ENCODE assay signal across 9 cellular contexts in genomic region chr5:172716796-172717313, GRCh38. TPM values are rescaled to one million over a fixed set of nuclear protein-coding genes. Genes with fewer than 3 reads are reported as not detected.
DNase-seq lines count a peak whose midpoint lies in the region; ATAC-seq and TF ChIP-seq lines count a peak whose summit lies in the region.
"Had no signal": no experiment of that assay in that cellular context is flagged by ENCODE, and none has a peak within 500 bp of the region (broad histone marks: within the 10 kb centered on the region; RNA-seq: fewer than 3 reads in every experiment).

No MANE protein-coding gene starts in this region.

- H3K4me1 ChIP-seq in HAP-1 (no peaks in the 10 kb centered on the region), liver (ENCODE audit: control insufficient read depth in 4 of 4, insufficient read depth in 4 of 4, low read length in 3 of 4) (peaks cover 16 to 43% (median 28%) of the 10 kb centered on the region in 4 donors)

- H3K4me1 Mint-ChIP-seq in CD4-positive, alpha-beta T cell (ENCODE audit: low read depth), result peaks cover 8% of the 10 kb centered on the region

- H3K9me3 Mint-ChIP-seq in CD4-positive, alpha-beta T cell, result no peaks in the 10 kb centered on the region
- H3K9me3 Mint-ChIP-seq: activated naive CD4-positive, alpha-beta T cell treated with anti-CD3 and anti-CD28 coated beads, Interleukin-2, amount 50 U/mL, for 24 hours had no signal

- CTCF ChIA-PET in CD4-positive, alpha-beta T cell (lab: Charles Lee), result interaction anchor here (0.6 to 1.6 kb wide), 15 partner anchors 19 to 341 kb away, joined by 3 to 25 read pairs (median 3); partner anchors contain the start of gene DUSP1

- peak; percentile 94 to 95 for TF ChIP-seq RAD21 in liver (IDR thresholded peaks at IDR 0.05)

- H3K4me3 Mint-ChIP-seq in CD4-positive, alpha-beta T cell, result no peak overlapping the region
- H3K4me3 Mint-ChIP-seq: activated naive CD4-positive, alpha-beta T cell treated with anti-CD3 and anti-CD28 coated beads, Interleukin-2, amount 50 U/mL, for 24 hours had no signal

- no peak overlapping the region for H3K4me3 ChIP-seq in HAP-1
- H3K4me3 ChIP-seq in liver (ENCODE audit: low read depth in 1 of 3, low read length in 3 of 3), result no peak overlapping the region

- DNase-seq in CD4-positive, alpha-beta T cell, result peak; percentile 76 to 88 (median 80)
- DNase-seq in HAP-1 (ENCODE audit: low spot score in 2 of 2) (peak; percentile 73 to 91), NCI-H345 (lab: John Stamatoyannopoulos, UW) (peak; percentile 73), dedifferentiated amniotic fluid mesenchymal stem cell (ENCODE audit: extremely low spot score) (peak; percentile 82)
- DNase-seq in activated CD4-positive, alpha-beta T cell treated with anti-CD3 and anti-CD28 coated beads, Interleukin-2, amount 50 U/mL, for 1 hour, result peak; percentile 84
- peak; percentile 69 to 80 for DNase-seq in stimulated activated CD4-positive, alpha-beta T cell treated with anti-CD3 and anti-CD28 coated beads, Interleukin-4, amount 100 ng/mL, for 4 hours

- WGBS in liver, result 14% methylated on average over 20 of the region's 20 CpGs

- H3K27ac Mint-ChIP-seq in CD4-positive, alpha-beta T cell, result peak overlapping the region; percentile 42
- H3K27ac Mint-ChIP-seq: activated naive CD4-positive, alpha-beta T cell treated with anti-CD3 and anti-CD28 coated beads, Interleukin-2, amount 50 U/mL, for 24 hours had no signal

- no peaks in the 10 kb centered on the region for H3K27me3 ChIP-seq in CD4-positive, alpha-beta T cell (ENCODE audit: control insufficient read depth, insufficient read depth, low read length)
- H3K27me3 ChIP-seq in HAP-1 (ENCODE audit: low read depth), result no peaks in the 10 kb centered on the region
- no peaks in the 10 kb centered on the region for H3K27me3 ChIP-seq in liver (ENCODE audit: control insufficient read depth in 4 of 4, insufficient read depth in 4 of 4, low read length in 3 of 4)

- H3K36me3 Mint-ChIP-seq in CD4-positive, alpha-beta T cell (ENCODE audit: low read depth), result no peaks in the 10 kb centered on the region
- H3K36me3 Mint-ChIP-seq: activated naive CD4-positive, alpha-beta T cell treated with anti-CD3 and anti-CD28 coated beads, Interleukin-2, amount 50 U/mL, for 24 hours had no signal

- no peaks in the 10 kb centered on the region for H3K9me3 ChIP-seq in CD4-positive, alpha-beta T cell (ENCODE audit: control insufficient read depth, low read length)
- H3K9me3 ChIP-seq in HAP-1, result no peaks in the 10 kb centered on the region
- H3K9me3 ChIP-seq in liver (ENCODE audit: control insufficient read depth in 4 of 4, low read length in 3 of 4), result no peaks in the 10 kb centered on the region

- in situ Hi-C loops in HAP-1 (cut with MboI; ENCODE audit: low sequenced_read_pairs), result loop anchor here (5.0 to 25.0 kb wide), 2 partner anchors 215 to 570 kb away; no protein-coding TSS in a partner anchor

- no peak overlapping the region for H3K27ac ChIP-seq in CD4-positive, alpha-beta T cell (ENCODE audit: low read depth, low read length)
- H3K27ac ChIP-seq in liver (ENCODE audit: low read depth in 1 of 2, low read length in 2 of 2), result no peak overlapping the region

- peak; percentile 76 for ATAC-seq in CD4-positive, alpha-beta T cell (ENCODE audit: poor library complexity)
- no peak for ATAC-seq in GM19452 (IDR thresholded peaks at IDR 0.05; ENCODE audit: unreplicated experiment)

- TF ChIP-seq CTCF in CD4-positive, alpha-beta T cell (IDR thresholded peaks at IDR 0.05), result peak; percentile 80
- TF ChIP-seq CTCF in liver (IDR thresholded peaks at IDR 0.05; ENCODE audit: low read depth, low read length, missing input control), result peak; percentile 84

- POLR2A ChIA-PET in CD4-positive, alpha-beta T cell (lab: Charles Lee), result interaction anchor here (1.4 to 2.0 kb wide), 3 partner anchors 48 to 61 kb away, joined by 6 to 29 read pairs (median 8); partner anchors contain the start of gene DUSP1

- peak overlapping the region in 1 of 2 donors; percentile 20 for H3K9ac ChIP-seq in liver (ENCODE audit: low read depth in 1 of 2, low read length in 2 of 2)

- intact Hi-C loops in CD4-positive, alpha-beta T cell (cut with DNase I, micrococcal nuclease), result loop anchor here (1.0 to 10.0 kb wide), 11 partner anchors 46 to 618 kb away; partner anchors contain the start of gene CREBRF (in 1 of the 2)

- H3K27me3 Mint-ChIP-seq in CD4-positive, alpha-beta T cell, result no peaks in the 10 kb centered on the region
- H3K27me3 Mint-ChIP-seq: activated naive CD4-positive, alpha-beta T cell treated with anti-CD3 and anti-CD28 coated beads, Interleukin-2, amount 50 U/mL, for 24 hours had no signal

- H3K36me3 ChIP-seq in HAP-1 (replicated peaks), result no peaks in the 10 kb centered on the region
- H3K36me3 ChIP-seq in liver (ENCODE audit: control insufficient read depth in 4 of 4, insufficient read depth in 3 of 4, low read depth in 1 of 4, low read length in 3 of 4), result no peaks in the 10 kb centered on the region

TF ChIP-seq in liver, 16 proteins besides CTCF, POLR2A, EP300 and RAD21:
- TF ChIP-seq HNF4A (conservative IDR thresholded peaks at IDR 0.05) (no peak), YY1 (IDR thresholded peaks at IDR 0.05) (no peak), NR2F2 (IDR thresholded peaks at IDR 0.05) (peak; percentile 20), SP1 (IDR thresholded peaks at IDR 0.05) (peak; percentile 21)

RNA-seq across cellular contexts. Expression of gene DUSP1, which starts 54.1 kb away (rescaled TPM):
- 100 to 1,000 TPM; 761 to 768 TPM for total RNA-seq in CD4-positive, alpha-beta T cell
- 10 to 100 TPM; 53.2 to 95.0 TPM for total RNA-seq in liver
- 100 to 1,000 TPM; 124 to 237 TPM for polyA plus RNA-seq in liver

Comparison
In these comparisons a context has a peak if more than half of its experiments do, and no peak if none do; other contexts are left out.
1. RNA of gene DUSP1, which starts 54.1 kb away (total RNA-seq): 761 to 768 TPM in CD4-positive, alpha-beta T cell; 53.2 to 95.0 TPM in liver; every median in the first group is over 4 times any median in the second.
2. Peak in every context shown above with its lines, with median percentiles within 50 percentile points of each other: DNase-seq.